In genomic region chr19:47538812-47539211, GRCh38 we compare ENCODE assay signal across 20 cellular contexts. TPM values are rescaled to one million over a fixed set of nuclear protein-coding genes. Genes with fewer than 3 reads are reported as not detected.
A peak's percentile ranks its signal among the peaks of the same experiment; 100 is the strongest.
DNase-seq lines count a peak whose midpoint lies in the region; ATAC-seq and TF ChIP-seq lines count a peak whose summit lies in the region.
"Had no signal": no experiment of that assay in that cellular context is flagged by ENCODE, and none has a peak within 500 bp of the region (broad histone marks: within the 10 kb centered on the region; RNA-seq: fewer than 3 reads in every experiment).

No MANE protein-coding gene starts in this region.

- H3K79me2 ChIP-seq in neural progenitor cell (ENCODE audit: low read depth), result no peaks in the 10 kb centered on the region

- ATAC-seq in effector memory CD8-positive, alpha-beta T cell (replicated peaks), result no peak
- ATAC-seq in activated CD8-positive, alpha-beta memory T cell treated with anti-CD3 and anti-CD28 coated beads, Interleukin-2, amount 10 ng/mL, durations not matched to agents 7 days and 5 days, result no peak
- ATAC-seq: GM12878, HepG2 had no signal

- H3K4me1 ChIP-seq in neural progenitor cell, result no peaks in the 10 kb centered on the region
- H3K4me1 ChIP-seq: BLaER1 had no signal

- peaks cover 9% of the 10 kb centered on the region for H3K4me1 Mint-ChIP-seq in activated naive CD4-positive, alpha-beta T cell treated with anti-CD3 and anti-CD28 coated beads, Interleukin-2, amount 50 U/mL, for 24 hours
- peaks cover 13% of the 10 kb centered on the region for H3K4me1 Mint-ChIP-seq in activated naive CD4-positive, alpha-beta T cell treated with anti-CD3 and anti-CD28 coated beads for 36 hours (ENCODE audit: low read depth)
- H3K4me1 Mint-ChIP-seq in effector memory CD8-positive, alpha-beta T cell (ENCODE audit: low read depth in 2 of 2), result peaks cover 28% of the 10 kb centered on the region in 2 donors
- H3K4me1 Mint-ChIP-seq in neural progenitor cell, result peaks cover 4% of the 10 kb centered on the region
- peaks cover 28% of the 10 kb centered on the region for H3K4me1 Mint-ChIP-seq in activated CD8-positive, alpha-beta memory T cell treated with anti-CD3 and anti-CD28 coated beads, Interleukin-2, amount 10 ng/mL, durations not matched to agents 7 days and 5 days
- H3K4me1 Mint-ChIP-seq: CD14-positive monocyte had no signal

- intact Hi-C loops in activated naive CD4-positive, alpha-beta T cell treated with anti-CD3 and anti-CD28 coated beads for 36 hours (cut with micrococcal nuclease), result no loop called here

- H3K4me3 ChIP-seq in neural progenitor cell, result no peak overlapping the region
- H3K4me3 ChIP-seq: BLaER1, GM12878, HAP-1 had no signal

- no peak overlapping the region for H3K9ac ChIP-seq in neural progenitor cell
- H3K9ac ChIP-seq: BLaER1 had no signal

- peak overlapping the region; percentile 77 for H3K27ac Mint-ChIP-seq in activated naive CD4-positive, alpha-beta T cell treated with anti-CD3 and anti-CD28 coated beads, Interleukin-2, amount 50 U/mL, for 24 hours
- H3K27ac Mint-ChIP-seq in activated naive CD4-positive, alpha-beta T cell treated with anti-CD3 and anti-CD28 coated beads for 36 hours, result no peak overlapping the region
- H3K27ac Mint-ChIP-seq in effector memory CD8-positive, alpha-beta T cell, result peak overlapping the region; percentile 95 to 98
- H3K27ac Mint-ChIP-seq in neural progenitor cell, result peak overlapping the region; percentile 76
- H3K27ac Mint-ChIP-seq in activated CD8-positive, alpha-beta memory T cell treated with anti-CD3 and anti-CD28 coated beads, Interleukin-2, amount 10 ng/mL, durations not matched to agents 7 days and 5 days, result no peak overlapping the region

- TF ChIP-seq CTCF in neural progenitor cell (IDR thresholded peaks at IDR 0.05), result no peak

- H3K27me3 Mint-ChIP-seq in activated naive CD4-positive, alpha-beta T cell treated with anti-CD3 and anti-CD28 coated beads, Interleukin-2, amount 50 U/mL, for 24 hours, result peaks cover under 1% of the 10 kb centered on the region
- no peaks in the 10 kb centered on the region for H3K27me3 Mint-ChIP-seq in activated naive CD4-positive, alpha-beta T cell treated with anti-CD3 and anti-CD28 coated beads for 36 hours (ENCODE audit: low read depth)
- H3K27me3 Mint-ChIP-seq in effector memory CD8-positive, alpha-beta T cell, result no peaks in the 10 kb centered on the region
- peaks cover 4% of the 10 kb centered on the region for H3K27me3 Mint-ChIP-seq in neural progenitor cell (ENCODE audit: insufficient read depth, low read depth)
- H3K27me3 Mint-ChIP-seq in activated CD8-positive, alpha-beta memory T cell treated with anti-CD3 and anti-CD28 coated beads, Interleukin-2, amount 10 ng/mL, durations not matched to agents 7 days and 5 days, result peaks cover 5% of the 10 kb centered on the region

- DNase-seq in activated naive CD4-positive, alpha-beta T cell treated with anti-CD3 and anti-CD28 coated beads for 36 hours, result no peak
- DNase-seq in effector memory CD8-positive, alpha-beta T cell, result no peak
- DNase-seq in neural progenitor cell (ENCODE audit: low spot score) (no peak), NCI-H128 (lab: John Stamatoyannopoulos, UW; ENCODE audit: unreplicated experiment) (no peak), DMS53 treated with DMSO at 0.1 percent for 48 hours (lab: John Stamatoyannopoulos, UW; ENCODE audit: unreplicated experiment) (no peak)
- DNase-seq in activated CD8-positive, alpha-beta memory T cell treated with anti-CD3 and anti-CD28 coated beads, Interleukin-2, amount 10 ng/mL, durations not matched to agents 7 days and 5 days, result no peak
- DNase-seq in NK-92 treated with Interleukin-12 subunit alpha and Interleukin-12 subunit beta, amount 100 ng/mL, for 24 hours (lab: John Stamatoyannopoulos, UW), result no peak
- DNase-seq: CD4-positive, alpha-beta memory T cell; DND-41; EL had no signal

- H3K4me2 ChIP-seq in neural progenitor cell, result no peak overlapping the region
- H3K4me2 ChIP-seq: BLaER1 had no signal

- no peaks in the 10 kb centered on the region for H3K9me3 ChIP-seq in neural progenitor cell (ENCODE audit: low read depth)
- H3K9me3 ChIP-seq: BLaER1, HAP-1 had no signal

- no peaks in the 10 kb centered on the region for H3K27me3 ChIP-seq in neural progenitor cell

- no peaks in the 10 kb centered on the region for H3K9me3 Mint-ChIP-seq in activated naive CD4-positive, alpha-beta T cell treated with anti-CD3 and anti-CD28 coated beads, Interleukin-2, amount 50 U/mL, for 24 hours
- no peaks in the 10 kb centered on the region for H3K9me3 Mint-ChIP-seq in activated naive CD4-positive, alpha-beta T cell treated with anti-CD3 and anti-CD28 coated beads for 36 hours
- no peaks in the 10 kb centered on the region for H3K9me3 Mint-ChIP-seq in effector memory CD8-positive, alpha-beta T cell
- H3K9me3 Mint-ChIP-seq in neural progenitor cell, result no peaks in the 10 kb centered on the region
- H3K9me3 Mint-ChIP-seq in activated CD8-positive, alpha-beta memory T cell treated with anti-CD3 and anti-CD28 coated beads, Interleukin-2, amount 10 ng/mL, durations not matched to agents 7 days and 5 days (ENCODE audit: low read depth), result no peaks in the 10 kb centered on the region
- H3K9me3 Mint-ChIP-seq: CD4-positive, alpha-beta memory T cell had no signal

- H4K20me1 ChIP-seq in neural progenitor cell (ENCODE audit: low read depth), result no peaks in the 10 kb centered on the region
- H4K20me1 ChIP-seq: BLaER1 had no signal

- H3K36me3 Mint-ChIP-seq in activated naive CD4-positive, alpha-beta T cell treated with anti-CD3 and anti-CD28 coated beads, Interleukin-2, amount 50 U/mL, for 24 hours, result no peaks in the 10 kb centered on the region
- no peaks in the 10 kb centered on the region for H3K36me3 Mint-ChIP-seq in activated naive CD4-positive, alpha-beta T cell treated with anti-CD3 and anti-CD28 coated beads for 36 hours (ENCODE audit: low read depth)
- H3K36me3 Mint-ChIP-seq in effector memory CD8-positive, alpha-beta T cell (ENCODE audit: insufficient read depth), result peaks cover 15% of the 10 kb centered on the region
- H3K36me3 Mint-ChIP-seq in neural progenitor cell, result no peaks in the 10 kb centered on the region
- H3K36me3 Mint-ChIP-seq in activated CD8-positive, alpha-beta memory T cell treated with anti-CD3 and anti-CD28 coated beads, Interleukin-2, amount 10 ng/mL, durations not matched to agents 7 days and 5 days, result no peaks in the 10 kb centered on the region
- H3K36me3 Mint-ChIP-seq: CD14-positive monocyte; CD4-positive, alpha-beta memory T cell had no signal

- no peak overlapping the region for H2AFZ ChIP-seq in neural progenitor cell (replicated peaks)

- no peaks in the 10 kb centered on the region for H3K36me3 ChIP-seq in neural progenitor cell
- H3K36me3 ChIP-seq: BLaER1, HAP-1 had no signal

- H3F3A ChIP-seq in neural progenitor cell (ENCODE audit: low read depth), result no peaks in the 10 kb centered on the region

- no peak overlapping the region for H3K27ac ChIP-seq in neural progenitor cell
- H3K27ac ChIP-seq: 22Rv1, BLaER1 had no signal

- CTCF ChIA-PET in activated naive CD4-positive, alpha-beta T cell treated with anti-CD3 and anti-CD28 coated beads for 36 hours (lab: Charles Lee), result interaction anchor here (1.0 kb wide), 1 partner anchor 166 kb away, joined by 6 read pairs; no protein-coding TSS in a partner anchor
- CTCF ChIA-PET in activated CD8-positive, alpha-beta memory T cell treated with anti-CD3 and anti-CD28 coated beads, Interleukin-2, amount 10 ng/mL, durations not matched to agents 7 days and 5 days (lab: Charles Lee), result no interaction called here

- H3K4me3 Mint-ChIP-seq in activated naive CD4-positive, alpha-beta T cell treated with anti-CD3 and anti-CD28 coated beads, Interleukin-2, amount 50 U/mL, for 24 hours, result no peak overlapping the region
- no peak overlapping the region for H3K4me3 Mint-ChIP-seq in activated naive CD4-positive, alpha-beta T cell treated with anti-CD3 and anti-CD28 coated beads for 36 hours
- H3K4me3 Mint-ChIP-seq in effector memory CD8-positive, alpha-beta T cell, result peak overlapping the region in 1 of 2 donors; percentile 74
- no peak overlapping the region for H3K4me3 Mint-ChIP-seq in neural progenitor cell
- no peak overlapping the region for H3K4me3 Mint-ChIP-seq in activated CD8-positive, alpha-beta memory T cell treated with anti-CD3 and anti-CD28 coated beads, Interleukin-2, amount 10 ng/mL, durations not matched to agents 7 days and 5 days
- H3K4me3 Mint-ChIP-seq: CD14-positive monocyte had no signal

RNA-seq across cellular contexts. Expression of gene NAPA, which starts 23.9 kb away (rescaled TPM):
- 10 to 100 TPM; 72.5 to 75.1 TPM for total RNA-seq in activated naive CD4-positive, alpha-beta T cell treated with anti-CD3 and anti-CD28 coated beads for 36 hours
- total RNA-seq in neural progenitor cell (ENCODE audit: low replicate concordance), result 30.2 and 44.9 TPM in 2 replicates
- total RNA-seq in activated CD8-positive, alpha-beta memory T cell treated with anti-CD3 and anti-CD28 coated beads, Interleukin-2, amount 10 ng/mL, durations not matched to agents 7 days and 5 days, result 100 to 1,000 TPM; 102 to 124 TPM

RNA-seq across cellular contexts. Expression of gene ZNF541, which starts 34.1 kb away (rescaled TPM):
- total RNA-seq in activated naive CD4-positive, alpha-beta T cell treated with anti-CD3 and anti-CD28 coated beads for 36 hours, result under 1 TPM; 0.33 to 0.44 TPM
- not detected in 2 replicates for total RNA-seq in neural progenitor cell (ENCODE audit: low replicate concordance)
- under 1 TPM; 0.32 to 0.40 TPM for total RNA-seq in activated CD8-positive, alpha-beta memory T cell treated with anti-CD3 and anti-CD28 coated beads, Interleukin-2, amount 10 ng/mL, durations not matched to agents 7 days and 5 days
- total RNA-seq: A673, G401, H4 had no signal

RNA-seq across cellular contexts. Expression of gene KPTN, which starts 54.8 kb away (rescaled TPM):
- 10 to 100 TPM; 14.2 to 15.5 TPM for total RNA-seq in activated naive CD4-positive, alpha-beta T cell treated with anti-CD3 and anti-CD28 coated beads for 36 hours
- 17.8 and 18.1 TPM in 2 replicates for total RNA-seq in neural progenitor cell (ENCODE audit: low replicate concordance)
- 10 to 100 TPM; 11.0 to 13.3 TPM for total RNA-seq in activated CD8-positive, alpha-beta memory T cell treated with anti-CD3 and anti-CD28 coated beads, Interleukin-2, amount 10 ng/mL, durations not matched to agents 7 days and 5 days

Comparison
In these comparisons a context has a peak if more than half of its experiments do, and no peak if none do; other contexts are left out.
1. H3K27ac Mint-ChIP-seq: peak in activated naive CD4-positive, alpha-beta T cell treated with anti-CD3 and anti-CD28 coated beads, Interleukin-2, amount 50 U/mL, for 24 hours (single experiment), effector memory CD8-positive, alpha-beta T cell (2 of 2) and neural progenitor cell (single experiment); none in activated naive CD4-positive, alpha-beta T cell treated with anti-CD3 and anti-CD28 coated beads for 36 hours (single experiment) and activated CD8-positive, alpha-beta memory T cell treated with anti-CD3 and anti-CD28 coated beads, Interleukin-2, amount 10 ng/mL, durations not matched to agents 7 days and 5 days (single experiment).